9 cellular contexts compared by ENCODE assay signal in the genomic region with DNA sequence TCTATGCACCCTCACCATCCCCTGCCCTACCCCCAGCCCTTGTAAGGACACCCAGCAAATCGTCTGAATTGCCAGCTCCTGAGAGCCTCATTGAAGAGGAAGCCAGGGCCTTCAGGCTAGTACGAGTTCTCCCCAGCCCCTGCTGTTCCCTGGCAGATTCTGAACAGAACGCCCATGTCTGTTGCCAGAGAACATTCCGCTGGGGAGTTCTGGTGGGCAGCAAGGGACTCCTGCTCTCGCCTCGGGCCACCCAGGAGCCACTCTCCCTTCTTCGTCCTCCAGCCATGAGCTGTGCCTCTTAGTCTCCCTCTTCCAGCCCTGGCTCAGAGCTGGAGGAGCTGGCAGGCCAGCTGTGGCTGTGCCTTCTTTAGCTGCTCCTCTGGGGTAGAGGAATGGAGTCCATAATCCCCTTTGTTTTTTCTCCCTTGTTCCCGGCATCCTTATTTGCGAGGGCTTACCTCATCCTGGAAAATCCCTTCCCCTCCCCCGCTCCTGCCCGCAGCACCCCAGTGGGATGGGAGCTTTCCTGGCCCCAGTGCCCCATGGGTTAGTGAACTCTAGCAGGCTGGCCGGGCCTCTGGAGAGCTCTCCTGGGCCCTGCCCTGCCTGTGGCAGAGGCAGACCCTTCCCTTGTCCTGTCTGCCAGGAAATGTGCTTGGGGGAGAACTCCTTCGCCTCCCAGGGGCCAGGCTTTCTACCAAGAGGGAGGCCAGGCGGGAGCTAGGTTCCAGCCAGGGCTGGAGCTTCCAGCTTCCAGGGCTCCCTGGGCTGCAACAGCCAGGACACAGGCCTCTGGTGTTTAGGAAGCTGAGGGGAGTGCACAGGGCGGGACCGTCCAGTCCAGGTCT. TPM values are rescaled to one million over a fixed set of nuclear protein-coding genes. Genes with fewer than 3 reads are reported as not detected.
DNase-seq lines count a peak whose midpoint lies in the region; ATAC-seq, FAIRE-seq and TF ChIP-seq lines count a peak whose summit lies in the region.
"Had no signal": no experiment of that assay in that cellular context is flagged by ENCODE, and none has a peak within 500 bp of the region (broad histone marks: within the 10 kb centered on the region; RNA-seq: fewer than 3 reads in every experiment).

No MANE protein-coding gene starts in this region.

- H3K27me3 ChIP-seq in cardiac muscle cell (no peaks in the 10 kb centered on the region), prostate gland (replicated peaks; ENCODE audit: insufficient read depth) (no peaks in the 10 kb centered on the region)

- peak overlapping the region; percentile 99 for H3K27ac Mint-ChIP-seq in WTC11

- no peaks in the 10 kb centered on the region for H3K9me3 Mint-ChIP-seq in WTC11

- H3K4me3 Mint-ChIP-seq in WTC11 = peak overlapping the region; percentile 34

- H3K36me3 Mint-ChIP-seq in WTC11 = no peaks in the 10 kb centered on the region

- H3K4me3 ChIP-seq in cardiac muscle cell (no peak overlapping the region), prostate gland (no peak overlapping the region)

- H3K4me1 Mint-ChIP-seq in WTC11 = peaks cover 74% of the 10 kb centered on the region

- H3K27me3 Mint-ChIP-seq in WTC11 (ENCODE audit: low read depth) = no peaks in the 10 kb centered on the region

- ATAC-seq in WTC11 (peak; percentile 38), HG03135 (IDR thresholded peaks at IDR 0.05; ENCODE audit: unreplicated experiment) (no peak), GM19467 (IDR thresholded peaks at IDR 0.05; ENCODE audit: unreplicated experiment) (no peak)

- CTCF ChIA-PET in WTC11 (lab: Charles Lee) = interaction anchor here (0.8 to 5.1 kb wide), 13 partner anchors 9 to 87 kb away, joined by 3 to 45 read pairs (median 6); a partner anchor contains a TSS

- TF ChIP-seq CTCF in D721Med (IDR thresholded peaks at IDR 0.05; ENCODE audit: insufficient read depth, missing control alignments) (no peak), WTC11 (IDR thresholded peaks at IDR 0.05) (no peak), cardiac muscle cell (IDR thresholded peaks at IDR 0.05; ENCODE audit: low read depth, low read length) (no peak), prostate gland (IDR thresholded peaks at IDR 0.05) (no peak)

- POLR2A ChIA-PET in WTC11 (lab: Charles Lee) = interaction anchor here (0.6 to 2.9 kb wide), 8 partner anchors 9 to 683 kb away, joined by 3 to 22 read pairs (median 4); a partner anchor contains a TSS

- H3K4me1 ChIP-seq in cardiac muscle cell (ENCODE audit: low read depth) (peaks cover 80% of the 10 kb centered on the region), prostate gland (replicated peaks) (peaks cover 4% of the 10 kb centered on the region)

- H3K27ac ChIP-seq in cardiac muscle cell (peak overlapping the region; percentile 94), prostate gland (peak overlapping the region; percentile 64 to 73)

- no peaks in the 10 kb centered on the region for H3K9me3 ChIP-seq in cardiac muscle cell (ENCODE audit: low read depth)
- no peaks in the 10 kb centered on the region for H3K9me3 ChIP-seq in prostate gland

- TF ChIP-seq POLR2A in prostate gland (IDR thresholded peaks at IDR 0.05) (no peak), GM12892 (IDR thresholded peaks at IDR 0.05; ENCODE audit: low read depth, low read length) (no peak)

- DNase-seq in D721Med (ENCODE audit: insufficient read length, low spot score) (peak; percentile 92), WTC11 (ENCODE audit: low spot score) (peak; percentile 73), cardiac muscle cell (ENCODE audit: low read depth in 1 of 2, low spot score in 1 of 2) (peak in 1 of 2 donors; percentile 87), prostate gland (ENCODE audit: low spot score) (no peak), GM12892 (ENCODE audit: insufficient read length) (no peak), NCI-H524 (lab: John Stamatoyannopoulos, UW) (no peak)

- WGBS in prostate gland = 47% methylated on average over 15 of the region's 16 CpGs

- intact Hi-C loops in prostate gland (cut with DNase I) = no loop called here

- FAIRE-seq in D721Med (lab: Jason Lieb, UNC) = no peak
- FAIRE-seq in GM12892 (lab: Jason Lieb, UNC) = no peak
- FAIRE-seq: TTC549 had no signal

- no peaks in the 10 kb centered on the region for H3K36me3 ChIP-seq in cardiac muscle cell
- no peaks in the 10 kb centered on the region for H3K36me3 ChIP-seq in prostate gland

TF ChIP-seq in WTC11, 78 proteins besides CTCF, POLR2A, EP300 and RAD21 (continues in another document):
- TF ChIP-seq FOXJ3 (CRISPR knock-in tag; IDR thresholded peaks at IDR 0.05; ENCODE audit: borderline replicate concordance) = no peak
- TF ChIP-seq, protein P1, sequence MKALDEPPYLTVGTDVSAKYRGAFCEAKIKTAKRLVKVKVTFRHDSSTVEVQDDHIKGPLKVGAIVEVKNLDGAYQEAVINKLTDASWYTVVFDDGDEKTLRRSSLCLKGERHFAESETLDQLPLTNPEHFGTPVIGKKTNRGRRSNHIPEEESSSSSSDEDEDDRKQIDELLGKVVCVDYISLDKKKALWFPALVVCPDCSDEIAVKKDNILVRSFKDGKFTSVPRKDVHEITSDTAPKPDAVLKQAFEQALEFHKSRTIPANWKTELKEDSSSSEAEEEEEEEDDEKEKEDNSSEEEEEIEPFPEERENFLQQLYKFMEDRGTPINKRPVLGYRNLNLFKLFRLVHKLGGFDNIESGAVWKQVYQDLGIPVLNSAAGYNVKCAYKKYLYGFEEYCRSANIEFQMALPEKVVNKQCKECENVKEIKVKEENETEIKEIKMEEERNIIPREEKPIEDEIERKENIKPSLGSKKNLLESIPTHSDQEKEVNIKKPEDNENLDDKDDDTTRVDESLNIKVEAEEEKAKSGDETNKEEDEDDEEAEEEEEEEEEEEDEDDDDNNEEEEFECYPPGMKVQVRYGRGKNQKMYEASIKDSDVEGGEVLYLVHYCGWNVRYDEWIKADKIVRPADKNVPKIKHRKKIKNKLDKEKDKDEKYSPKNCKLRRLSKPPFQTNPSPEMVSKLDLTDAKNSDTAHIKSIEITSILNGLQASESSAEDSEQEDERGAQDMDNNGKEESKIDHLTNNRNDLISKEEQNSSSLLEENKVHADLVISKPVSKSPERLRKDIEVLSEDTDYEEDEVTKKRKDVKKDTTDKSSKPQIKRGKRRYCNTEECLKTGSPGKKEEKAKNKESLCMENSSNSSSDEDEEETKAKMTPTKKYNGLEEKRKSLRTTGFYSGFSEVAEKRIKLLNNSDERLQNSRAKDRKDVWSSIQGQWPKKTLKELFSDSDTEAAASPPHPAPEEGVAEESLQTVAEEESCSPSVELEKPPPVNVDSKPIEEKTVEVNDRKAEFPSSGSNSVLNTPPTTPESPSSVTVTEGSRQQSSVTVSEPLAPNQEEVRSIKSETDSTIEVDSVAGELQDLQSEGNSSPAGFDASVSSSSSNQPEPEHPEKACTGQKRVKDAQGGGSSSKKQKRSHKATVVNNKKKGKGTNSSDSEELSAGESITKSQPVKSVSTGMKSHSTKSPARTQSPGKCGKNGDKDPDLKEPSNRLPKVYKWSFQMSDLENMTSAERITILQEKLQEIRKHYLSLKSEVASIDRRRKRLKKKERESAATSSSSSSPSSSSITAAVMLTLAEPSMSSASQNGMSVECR (CRISPR knock-in tag; IDR thresholded peaks at IDR 0.05; ENCODE audit: borderline replicate concordance) = no peak
- TF ChIP-seq, protein P2, sequence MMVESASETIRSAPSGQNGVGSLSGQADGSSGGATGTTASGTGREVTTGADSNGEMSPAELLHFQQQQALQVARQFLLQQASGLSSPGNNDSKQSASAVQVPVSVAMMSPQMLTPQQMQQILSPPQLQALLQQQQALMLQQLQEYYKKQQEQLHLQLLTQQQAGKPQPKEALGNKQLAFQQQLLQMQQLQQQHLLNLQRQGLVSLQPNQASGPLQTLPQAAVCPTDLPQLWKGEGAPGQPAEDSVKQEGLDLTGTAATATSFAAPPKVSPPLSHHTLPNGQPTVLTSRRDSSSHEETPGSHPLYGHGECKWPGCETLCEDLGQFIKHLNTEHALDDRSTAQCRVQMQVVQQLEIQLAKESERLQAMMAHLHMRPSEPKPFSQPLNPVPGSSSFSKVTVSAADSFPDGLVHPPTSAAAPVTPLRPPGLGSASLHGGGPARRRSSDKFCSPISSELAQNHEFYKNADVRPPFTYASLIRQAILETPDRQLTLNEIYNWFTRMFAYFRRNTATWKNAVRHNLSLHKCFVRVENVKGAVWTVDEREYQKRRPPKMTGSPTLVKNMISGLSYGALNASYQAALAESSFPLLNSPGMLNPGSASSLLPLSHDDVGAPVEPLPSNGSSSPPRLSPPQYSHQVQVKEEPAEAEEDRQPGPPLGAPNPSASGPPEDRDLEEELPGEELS (CRISPR knock-in tag; IDR thresholded peaks at IDR 0.05) = 0 out of 2 replicates have a peak, but pooled peaks have one; percentile 9
- TF ChIP-seq, protein P3, sequence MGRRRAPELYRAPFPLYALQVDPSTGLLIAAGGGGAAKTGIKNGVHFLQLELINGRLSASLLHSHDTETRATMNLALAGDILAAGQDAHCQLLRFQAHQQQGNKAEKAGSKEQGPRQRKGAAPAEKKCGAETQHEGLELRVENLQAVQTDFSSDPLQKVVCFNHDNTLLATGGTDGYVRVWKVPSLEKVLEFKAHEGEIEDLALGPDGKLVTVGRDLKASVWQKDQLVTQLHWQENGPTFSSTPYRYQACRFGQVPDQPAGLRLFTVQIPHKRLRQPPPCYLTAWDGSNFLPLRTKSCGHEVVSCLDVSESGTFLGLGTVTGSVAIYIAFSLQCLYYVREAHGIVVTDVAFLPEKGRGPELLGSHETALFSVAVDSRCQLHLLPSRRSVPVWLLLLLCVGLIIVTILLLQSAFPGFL (CRISPR knock-in tag; IDR thresholded peaks at IDR 0.05; ENCODE audit: borderline replicate concordance) = no peak

RNA-seq across cellular contexts. Expression of a gene that starts 16.6 kb away (rescaled TPM):
- total RNA-seq in WTC11 (2021) (36.3 to 40.3 TPM (median 36.8 TPM) in 3 replicates), cardiac muscle cell (100 and 130 TPM in 2 replicates), prostate gland (100 to 1,000 TPM; 148 to 222 TPM)
- polyA plus RNA-seq in cardiac muscle cell = 59.8 and 65.6 TPM in 2 replicates
- 25.0 TPM for polyA plus RNA-seq in GM12892 (2012; ENCODE audit: missing spikeins)

Comparison
In these comparisons a context has a peak if more than half of its experiments do, and no peak if none do; other contexts are left out.
1. DNase-seq: peak in D721Med (single experiment) and WTC11 (single experiment); none in prostate gland (single experiment), GM12892 (single experiment) and NCI-H524 (0 of 2).